In genomic region chr17:38704645-38705522, GRCh38 we compare ENCODE assay signal across 8 cellular contexts. TPM values are rescaled to one million over a fixed set of nuclear protein-coding genes. Genes with fewer than 3 reads are reported as not detected.
A peak's percentile ranks its signal among the peaks of the same experiment; 100 is the strongest.
DNase-seq lines count a peak whose midpoint lies in the region; ATAC-seq lines count a peak whose summit lies in the region.

Gene MLLT6 (plus strand): TSS chr17:38705273. CDS start chr17:38705633, 360 bp downstream.

- ATAC-seq in activated T-helper 17 cell treated with anti-CD3 and anti-CD28 coated beads, Interleukin-2, amount 50 U/mL, for 72 hours (replicated peaks): no peak
- ATAC-seq in stimulated activated naive B cell treated with anti-CD40 and anti-IgM and Interleukin-4, amounts not matched to agents 10 μg/mL and 1 μg/mL and 100 μg/mL, for 72 hours (replicated peaks): peak; percentile 1 to 4
- no peak for ATAC-seq in HG02763 (IDR thresholded peaks at IDR 0.05; ENCODE audit: unreplicated experiment)

- peak; percentile 96 for DNase-seq in D341Med (ENCODE audit: low spot score)
- peak; percentile 68 for DNase-seq in KBM-7
- DNase-seq in RPMI8226: peak; percentile 80
- peak; percentile 80 for DNase-seq in fibroblast of gingiva (ENCODE audit: low read depth)
- DNase-seq in stimulated activated naive B cell treated with anti-CD40 and anti-IgM and Interleukin-4, amounts not matched to agents 10 μg/mL and 1 μg/mL and 100 μg/mL, for 72 hours: peak; percentile 59

- H3K9me3 ChIP-seq in muscle layer of duodenum (ENCODE audit: control insufficient read depth in 1 of 2, low read length in 2 of 2): no peaks in the 10 kb centered on the region

- peak within 1 kb of the TSS; percentile 87 to 90 for H3K4me3 ChIP-seq in muscle layer of duodenum (ENCODE audit: low read depth in 1 of 2, low read length in 2 of 2)

- peak within 1 kb of the TSS; percentile 96 for H3K4me3 Mint-ChIP-seq in activated T-helper 17 cell treated with anti-CD3 and anti-CD28 coated beads, Interleukin-2, amount 50 U/mL, for 72 hours
- peak within 1 kb of the TSS; percentile 95 to 99 for H3K4me3 Mint-ChIP-seq in stimulated activated naive B cell treated with anti-CD40 and anti-IgM and Interleukin-4, amounts not matched to agents 10 μg/mL and 1 μg/mL and 100 μg/mL, for 72 hours

- H3K4me1 Mint-ChIP-seq in activated T-helper 17 cell treated with anti-CD3 and anti-CD28 coated beads, Interleukin-2, amount 50 U/mL, for 72 hours: peaks cover 33% of the 10 kb centered on the region
- H3K4me1 Mint-ChIP-seq in stimulated activated naive B cell treated with anti-CD40 and anti-IgM and Interleukin-4, amounts not matched to agents 10 μg/mL and 1 μg/mL and 100 μg/mL, for 72 hours: peaks cover 46 to 73% of the 10 kb centered on the region in 2 donors

- H3K27ac ChIP-seq in muscle layer of duodenum (ENCODE audit: low read length): peak within 1 kb of the TSS; percentile 92

- no peaks in the 10 kb centered on the region for H3K9me3 Mint-ChIP-seq in activated T-helper 17 cell treated with anti-CD3 and anti-CD28 coated beads, Interleukin-2, amount 50 U/mL, for 72 hours
- H3K9me3 Mint-ChIP-seq in stimulated activated naive B cell treated with anti-CD40 and anti-IgM and Interleukin-4, amounts not matched to agents 10 μg/mL and 1 μg/mL and 100 μg/mL, for 72 hours: peaks cover 3 to 5% of the 10 kb centered on the region in 2 donors

- H3K27me3 Mint-ChIP-seq in activated T-helper 17 cell treated with anti-CD3 and anti-CD28 coated beads, Interleukin-2, amount 50 U/mL, for 72 hours: no peaks in the 10 kb centered on the region
- H3K27me3 Mint-ChIP-seq in stimulated activated naive B cell treated with anti-CD40 and anti-IgM and Interleukin-4, amounts not matched to agents 10 μg/mL and 1 μg/mL and 100 μg/mL, for 72 hours: no peaks in the 10 kb centered on the region

- no peaks in the 10 kb centered on the region for H3K27me3 ChIP-seq in muscle layer of duodenum (ENCODE audit: low read depth, low read length)

- peaks cover 12 to 30% of the 10 kb centered on the region in 2 donors for H3K4me1 ChIP-seq in muscle layer of duodenum (ENCODE audit: control insufficient read depth in 1 of 2, insufficient read depth in 2 of 2, low read length in 2 of 2)

- H3K36me3 ChIP-seq in muscle layer of duodenum (ENCODE audit: control insufficient read depth in 1 of 2, insufficient read depth in 2 of 2, low read length in 2 of 2): peaks cover 11 to 22% of the 10 kb centered on the region in 2 donors

- peak within 1 kb of the TSS; percentile 97 for H3K27ac Mint-ChIP-seq in activated T-helper 17 cell treated with anti-CD3 and anti-CD28 coated beads, Interleukin-2, amount 50 U/mL, for 72 hours
- peak within 1 kb of the TSS; percentile 100 for H3K27ac Mint-ChIP-seq in stimulated activated naive B cell treated with anti-CD40 and anti-IgM and Interleukin-4, amounts not matched to agents 10 μg/mL and 1 μg/mL and 100 μg/mL, for 72 hours

- peaks cover 85% of the 10 kb centered on the region for H3K36me3 Mint-ChIP-seq in activated T-helper 17 cell treated with anti-CD3 and anti-CD28 coated beads, Interleukin-2, amount 50 U/mL, for 72 hours (ENCODE audit: low read depth)
- H3K36me3 Mint-ChIP-seq in stimulated activated naive B cell treated with anti-CD40 and anti-IgM and Interleukin-4, amounts not matched to agents 10 μg/mL and 1 μg/mL and 100 μg/mL, for 72 hours: peaks cover 19 to 29% of the 10 kb centered on the region in 2 donors

- in situ Hi-C loops in KBM-7 (cut with MboI; ENCODE audit: low pct_unique_long_range_greater_than_20kb, low sequenced_read_pairs): no loop called here

RNA-seq across cellular contexts. Expression of gene MLLT6, which starts in this region (rescaled TPM):
- 100 to 1,000 TPM; 232 to 395 TPM for total RNA-seq in activated T-helper 17 cell treated with anti-CD3 and anti-CD28 coated beads, Interleukin-2, amount 50 U/mL, for 72 hours

Comparison
In these comparisons a context has a peak if more than half of its experiments do, and no peak if none do; other contexts are left out.
1. ATAC-seq: peak in stimulated activated naive B cell treated with anti-CD40 and anti-IgM and Interleukin-4, amounts not matched to agents 10 μg/mL and 1 μg/mL and 100 μg/mL, for 72 hours (2 of 2); none in activated T-helper 17 cell treated with anti-CD3 and anti-CD28 coated beads, Interleukin-2, amount 50 U/mL, for 72 hours (single experiment) and HG02763 (single experiment).
2. Peak in every context shown above with its lines, with median percentiles within 50 percentile points of each other: DNase-seq.